In genomic region chr4:10179957-10180602, GRCh38 we compare ENCODE assay signal across 20 cellular contexts.
A peak's percentile ranks its signal among the peaks of the same experiment; 100 is the strongest.
DNase-seq lines count a peak whose midpoint lies in the region; ATAC-seq and TF ChIP-seq lines count a peak whose summit lies in the region.
"Had no signal": no experiment of that assay in that cellular context is flagged by ENCODE, and none has a peak within 500 bp of the region (broad histone marks: within the 10 kb centered on the region; RNA-seq: fewer than 3 reads in every experiment).

No MANE protein-coding gene starts in this region.

- peaks cover 52% of the 10 kb centered on the region for H3K4me1 Mint-ChIP-seq in activated CD8-positive, alpha-beta memory T cell treated with anti-CD3 and anti-CD28 coated beads, Interleukin-2, amount 10 ng/mL, durations not matched to agents 7 days and 5 days
- peaks cover 74% of the 10 kb centered on the region for H3K4me1 Mint-ChIP-seq in HFFc6 (ENCODE audit: low read depth)
- H3K4me1 Mint-ChIP-seq: neural crest cell had no signal

- H3K36me3 Mint-ChIP-seq in activated CD8-positive, alpha-beta memory T cell treated with anti-CD3 and anti-CD28 coated beads, Interleukin-2, amount 10 ng/mL, durations not matched to agents 7 days and 5 days: peaks cover 32% of the 10 kb centered on the region
- H3K36me3 Mint-ChIP-seq in HFFc6 (ENCODE audit: low read depth): peaks cover 9% of the 10 kb centered on the region; the same call in 1 of the 2 replicates
- H3K36me3 Mint-ChIP-seq: IgD-negative memory B cell had no signal

- H3K9me3 ChIP-seq in skeletal muscle satellite cell (replicated peaks; ENCODE audit: low read length): no peaks in the 10 kb centered on the region
- H3K9me3 ChIP-seq: breast epithelium, SJSA1, stomach had no signal

- intact Hi-C loops in cardiac septum (cut with DNase I): no loop called here

- peaks cover 52% of the 10 kb centered on the region for H3K4me1 ChIP-seq in skeletal muscle satellite cell (ENCODE audit: control insufficient read depth, insufficient read depth, low read length)
- H3K4me1 ChIP-seq: breast epithelium had no signal

- ATAC-seq in activated CD8-positive, alpha-beta memory T cell treated with anti-CD3 and anti-CD28 coated beads, Interleukin-2, amount 10 ng/mL, durations not matched to agents 7 days and 5 days: no peak
- no peak for ATAC-seq in GM21529 (IDR thresholded peaks at IDR 0.05; ENCODE audit: unreplicated experiment)

- H3K9ac ChIP-seq in skeletal muscle satellite cell (ENCODE audit: low read depth, low read length): peak overlapping the region; percentile 68

- peaks cover 7% of the 10 kb centered on the region for H3K9me3 Mint-ChIP-seq in activated CD8-positive, alpha-beta memory T cell treated with anti-CD3 and anti-CD28 coated beads, Interleukin-2, amount 10 ng/mL, durations not matched to agents 7 days and 5 days (ENCODE audit: low read depth)
- no peaks in the 10 kb centered on the region for H3K9me3 Mint-ChIP-seq in HFFc6
- H3K9me3 Mint-ChIP-seq: activated naive CD4-positive, alpha-beta T cell treated with anti-CD3 and anti-CD28 coated beads for 36 hours; IgD-negative memory B cell; neural crest cell had no signal

- H3K4me3 ChIP-seq in choroid plexus epithelial cell (ENCODE audit: low read depth, low read length): no peak overlapping the region
- H3K4me3 ChIP-seq in skeletal muscle satellite cell (ENCODE audit: low read length): no peak overlapping the region
- H3K4me3 ChIP-seq: breast epithelium, SJSA1, stomach had no signal

- TF ChIP-seq CTCF in HFFc6 (IDR thresholded peaks at IDR 0.05): no peak
- TF ChIP-seq CTCF in choroid plexus epithelial cell (conservative IDR thresholded peaks at IDR 0.05; ENCODE audit: low read depth, low read length): no peak

- H3K36me3 ChIP-seq in skeletal muscle satellite cell (ENCODE audit: insufficient read depth, low read length): no peaks in the 10 kb centered on the region
- H3K36me3 ChIP-seq: breast epithelium, SJSA1, stomach had no signal

- H3K27ac Mint-ChIP-seq in activated CD8-positive, alpha-beta memory T cell treated with anti-CD3 and anti-CD28 coated beads, Interleukin-2, amount 10 ng/mL, durations not matched to agents 7 days and 5 days: peak overlapping the region; percentile 96
- peak overlapping the region; percentile 98 for H3K27ac Mint-ChIP-seq in HFFc6
- H3K27ac Mint-ChIP-seq: IgD-negative memory B cell had no signal

- no peaks in the 10 kb centered on the region for H3K27me3 ChIP-seq in skeletal muscle satellite cell (ENCODE audit: control insufficient read depth, insufficient read depth, low read length)
- H3K27me3 ChIP-seq: breast epithelium, SJSA1, stomach had no signal

- H3K27me3 Mint-ChIP-seq in activated CD8-positive, alpha-beta memory T cell treated with anti-CD3 and anti-CD28 coated beads, Interleukin-2, amount 10 ng/mL, durations not matched to agents 7 days and 5 days: no peaks in the 10 kb centered on the region
- H3K27me3 Mint-ChIP-seq in HFFc6 (ENCODE audit: insufficient read depth): peaks cover 2% of the 10 kb centered on the region

- DNase-seq in activated CD8-positive, alpha-beta memory T cell treated with anti-CD3 and anti-CD28 coated beads, Interleukin-2, amount 10 ng/mL, durations not matched to agents 7 days and 5 days: no peak
- no peak for DNase-seq in activated CD8-positive, alpha-beta memory T cell treated with anti-CD3 and anti-CD28 coated beads for 24 hours
- DNase-seq in HFFc6: peak; percentile 71
- peak; percentile 71 for DNase-seq in choroid plexus epithelial cell (ENCODE audit: low read depth)
- no peak for DNase-seq in stimulated activated CD4-positive, alpha-beta T cell treated with anti-CD3 and anti-CD28 coated beads, Interleukin-4, amount 100 ng/mL, for 4 hours
- no peak for DNase-seq in cardiac septum (ENCODE audit: low spot score)
- DNase-seq: ACHN; activated CD4-positive, CD25-positive, alpha-beta regulatory T cell; effector CD8-positive, alpha-beta T cell; kidney glomerular epithelial cell; mesenchymal stem cell; NCI-H69; stomach had no signal

- no peak overlapping the region for H3K4me2 ChIP-seq in skeletal muscle satellite cell (ENCODE audit: low read length)

- no peak overlapping the region for H3K4me3 Mint-ChIP-seq in activated CD8-positive, alpha-beta memory T cell treated with anti-CD3 and anti-CD28 coated beads, Interleukin-2, amount 10 ng/mL, durations not matched to agents 7 days and 5 days
- peak overlapping the region; percentile 64; the same call in 1 of the 2 replicates for H3K4me3 Mint-ChIP-seq in HFFc6
- H3K4me3 Mint-ChIP-seq: activated naive CD4-positive, alpha-beta T cell treated with anti-CD3 and anti-CD28 coated beads for 36 hours; IgD-negative memory B cell; neural crest cell had no signal

- CTCF ChIA-PET in activated CD8-positive, alpha-beta memory T cell treated with anti-CD3 and anti-CD28 coated beads, Interleukin-2, amount 10 ng/mL, durations not matched to agents 7 days and 5 days (lab: Charles Lee): interaction anchor here (1.1 to 9.2 kb wide), 3 partner anchors 11 to 19 kb away, joined by 3 to 116 read pairs (median 6); no protein-coding TSS in a partner anchor

Comparison
In these comparisons a context has a peak if more than half of its experiments do, and no peak if none do; other contexts are left out.
1. DNase-seq: peak in HFFc6 (single experiment) and choroid plexus epithelial cell (single experiment); none in activated CD8-positive, alpha-beta memory T cell treated with anti-CD3 and anti-CD28 coated beads, Interleukin-2, amount 10 ng/mL, durations not matched to agents 7 days and 5 days (single experiment), activated CD8-positive, alpha-beta memory T cell treated with anti-CD3 and anti-CD28 coated beads for 24 hours (single experiment), stimulated activated CD4-positive, alpha-beta T cell treated with anti-CD3 and anti-CD28 coated beads, Interleukin-4, amount 100 ng/mL, for 4 hours (0 of 2) and cardiac septum (single experiment).